8 cellular contexts compared by ENCODE assay signal in the genomic region with DNA sequence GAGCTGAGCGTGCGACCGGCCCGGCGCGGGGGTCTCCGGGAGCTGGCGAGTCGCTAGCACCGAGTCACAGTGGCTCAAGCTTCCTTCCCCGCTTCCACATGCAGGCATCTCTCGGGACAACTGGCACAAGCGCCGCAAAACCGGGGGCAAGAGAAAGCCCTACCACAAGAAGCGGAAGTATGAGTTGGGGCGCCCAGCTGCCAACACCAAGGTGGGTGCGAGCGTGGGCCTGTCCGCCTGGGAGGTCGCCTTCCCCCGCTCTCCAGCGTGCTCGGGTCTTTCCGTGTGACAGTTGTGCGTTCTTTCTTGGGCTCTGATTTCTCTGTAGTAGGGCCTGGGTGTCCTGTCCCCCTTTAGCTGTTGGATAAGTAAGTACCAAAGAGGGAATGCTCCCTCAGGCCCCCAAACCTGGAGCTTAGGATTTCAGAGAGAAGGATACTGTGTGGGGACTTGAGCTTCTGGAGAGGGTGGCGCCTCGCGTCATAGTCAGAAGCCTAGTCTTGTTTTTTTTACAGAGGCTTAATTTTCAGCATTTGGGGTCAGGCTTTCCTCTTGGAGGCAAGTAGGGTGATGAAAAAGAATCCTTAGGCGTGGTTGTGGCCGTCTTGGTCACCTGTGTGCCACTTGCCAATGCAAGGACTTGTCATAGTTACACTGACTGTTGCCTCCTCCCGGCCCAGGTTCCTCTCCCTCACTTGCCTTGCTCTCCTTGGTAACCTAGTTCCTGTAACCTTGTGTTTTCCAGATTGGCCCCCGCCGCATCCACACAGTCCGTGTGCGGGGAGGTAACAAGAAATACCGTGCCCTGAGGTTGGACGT. TPM values are rescaled to one million over a fixed set of nuclear protein-coding genes. Genes with fewer than 3 reads are reported as not detected.
DNase-seq lines count a peak whose midpoint lies in the region; ATAC-seq and TF ChIP-seq lines count a peak whose summit lies in the region.

No MANE protein-coding gene starts in this region.

- H3K9me3 Mint-ChIP-seq in activated naive CD4-positive, alpha-beta T cell treated with anti-CD3 and anti-CD28 coated beads, Interleukin-2, amount 50 U/mL, for 72 hours = no peaks in the 10 kb centered on the region

- H3K4me3 ChIP-seq in BE2C (ENCODE audit: low read depth, low read length) (peak overlapping the region; percentile 89), iPS DF 6.9 (ENCODE audit: low read length) (peak overlapping the region; percentile 97), smooth muscle cell (peak overlapping the region; percentile 91)

- peak overlapping the region; percentile 99 for H3K4me2 ChIP-seq in smooth muscle cell

- peak overlapping the region; percentile 97 for H3K9ac ChIP-seq in smooth muscle cell (ENCODE audit: low read depth)

- ATAC-seq in GM21390 (IDR thresholded peaks at IDR 0.05; ENCODE audit: unreplicated experiment) = peak; percentile 15
- peak; percentile 7 to 38 for ATAC-seq in activated naive CD4-positive, alpha-beta T cell treated with anti-CD3 and anti-CD28 coated beads, Interleukin-2, amount 50 U/mL, for 72 hours

- H4K20me1 ChIP-seq in smooth muscle cell (ENCODE audit: low read depth) = peaks cover 50% of the 10 kb centered on the region

- H3K36me3 ChIP-seq in BE2C (peaks cover 45% of the 10 kb centered on the region), iPS DF 6.9 (ENCODE audit: control insufficient read depth, insufficient read depth, low read length) (peaks cover 21% of the 10 kb centered on the region), smooth muscle cell (ENCODE audit: low read depth) (no peaks in the 10 kb centered on the region)

- H3K4me1 ChIP-seq in BE2C = no peaks in the 10 kb centered on the region
- H3K4me1 ChIP-seq in iPS DF 6.9 (ENCODE audit: control insufficient read depth, insufficient read depth, low read length) = no peaks in the 10 kb centered on the region
- peaks cover 14% of the 10 kb centered on the region for H3K4me1 ChIP-seq in smooth muscle cell (ENCODE audit: low read depth)

- TF ChIP-seq CTCF in BE2C (IDR thresholded peaks at IDR 0.05; ENCODE audit: low read depth, low read length) (no peak), smooth muscle cell (IDR thresholded peaks at IDR 0.05; ENCODE audit: borderline replicate concordance, insufficient read depth, poor library complexity, severe bottlenecking) (no peak)

- no CpG with 5 or more reads among the region's 38 CpGs for WGBS in iPS DF 6.9 (ENCODE audit: insufficient coverage, insufficient read length)
- WGBS in smooth muscle cell (ENCODE audit: low lambda C conversion rate) = 3% methylated on average over 38 of the region's 38 CpGs

- DNase-seq in BE2C (no peak), NAMALWA (ENCODE audit: low spot score) (peak; percentile 54), iPS DF 6.9 (ENCODE audit: low read depth, low spot score) (no peak), smooth muscle cell (lab: John Stamatoyannopoulos, UW; ENCODE audit: unreplicated experiment) (no peak), DMS153 treated with DMSO at 0.1 percent for 48 hours (lab: John Stamatoyannopoulos, UW; ENCODE audit: unreplicated experiment) (no peak), Kasumi-1 (lab: John Stamatoyannopoulos, UW) (no peak)
- peak in 1 of 2 donors; percentile 66 for DNase-seq in activated naive CD4-positive, alpha-beta T cell treated with anti-CD3 and anti-CD28 coated beads, Interleukin-2, amount 50 U/mL, for 72 hours (ENCODE audit: low spot score in 2 of 2)

- H3K27me3 ChIP-seq in BE2C = no peaks in the 10 kb centered on the region
- H3K27me3 ChIP-seq in iPS DF 6.9 (ENCODE audit: control insufficient read depth, insufficient read depth, low read length) = no peaks in the 10 kb centered on the region
- H3K27me3 ChIP-seq in smooth muscle cell (ENCODE audit: low read depth) = no peaks in the 10 kb centered on the region

- peaks cover 22% of the 10 kb centered on the region for H3F3A ChIP-seq in smooth muscle cell (ENCODE audit: low read depth)

- H3K36me3 Mint-ChIP-seq in activated naive CD4-positive, alpha-beta T cell treated with anti-CD3 and anti-CD28 coated beads, Interleukin-2, amount 50 U/mL, for 72 hours = peaks cover 49 to 66% of the 10 kb centered on the region in 2 donors

- peak overlapping the region; percentile 93 to 97 for H3K27ac Mint-ChIP-seq in activated naive CD4-positive, alpha-beta T cell treated with anti-CD3 and anti-CD28 coated beads, Interleukin-2, amount 50 U/mL, for 72 hours

- H2AFZ ChIP-seq in smooth muscle cell (ENCODE audit: low read depth) = no peak overlapping the region

- H3K79me2 ChIP-seq in smooth muscle cell (ENCODE audit: low read depth) = peaks cover 32% of the 10 kb centered on the region

- H3K9me3 ChIP-seq in BE2C = no peaks in the 10 kb centered on the region
- no peaks in the 10 kb centered on the region for H3K9me3 ChIP-seq in iPS DF 6.9 (ENCODE audit: control insufficient read depth, insufficient read depth, low read length)
- no peaks in the 10 kb centered on the region for H3K9me3 ChIP-seq in smooth muscle cell (replicated peaks; ENCODE audit: low read depth)

- H3K27ac ChIP-seq in iPS DF 6.9 (ENCODE audit: low read length) (no peak overlapping the region), smooth muscle cell (ENCODE audit: low read depth) (peak overlapping the region; percentile 95)

RNA-seq across cellular contexts. Expression of a gene that starts 0.8 kb away (rescaled TPM):
- polyA plus RNA-seq in BE2C (2012; ENCODE audit: insufficient read depth, insufficient read length, low read depth) = 818 TPM
- 1,000 to 10,000 TPM; 2,726 to 3,052 TPM for total RNA-seq in activated naive CD4-positive, alpha-beta T cell treated with anti-CD3 and anti-CD28 coated beads, Interleukin-2, amount 50 U/mL, for 72 hours
- 2,002 and 2,330 TPM in 2 replicates for total RNA-seq in smooth muscle cell
- 478 and 530 TPM in 2 replicates for polyA plus RNA-seq in smooth muscle cell

RNA-seq across cellular contexts. Expression of a gene that starts 11.8 kb away (rescaled TPM):
- not detected for polyA plus RNA-seq in BE2C (2012; ENCODE audit: insufficient read depth, insufficient read length, low read depth)
- 1 to 10 TPM in 1 of 2 donors, under 1 TPM in 1; 0.80 to 1.8 TPM for total RNA-seq in activated naive CD4-positive, alpha-beta T cell treated with anti-CD3 and anti-CD28 coated beads, Interleukin-2, amount 50 U/mL, for 72 hours
- 0.54 TPM in 1 of 2 replicates, not detected in the other for total RNA-seq in smooth muscle cell
- polyA plus RNA-seq in smooth muscle cell = 0.78 and 0.89 TPM in 2 replicates

RNA-seq across cellular contexts. Expression of a gene that starts 24.0 kb away (rescaled TPM):
- 24.5 TPM for polyA plus RNA-seq in BE2C (2012; ENCODE audit: insufficient read depth, insufficient read length, low read depth)
- total RNA-seq in activated naive CD4-positive, alpha-beta T cell treated with anti-CD3 and anti-CD28 coated beads, Interleukin-2, amount 50 U/mL, for 72 hours = 10 to 100 TPM; 39.6 to 80.8 TPM
- 26.2 and 42.0 TPM in 2 replicates for total RNA-seq in smooth muscle cell
- polyA plus RNA-seq in smooth muscle cell = 39.7 and 71.6 TPM in 2 replicates

RNA-seq across cellular contexts. Expression of a gene that starts 31.0 kb away (rescaled TPM):
- not detected for polyA plus RNA-seq in BE2C (2012; ENCODE audit: insufficient read depth, insufficient read length, low read depth)
- under 1 TPM; 0.32 to 0.80 TPM for total RNA-seq in activated naive CD4-positive, alpha-beta T cell treated with anti-CD3 and anti-CD28 coated beads, Interleukin-2, amount 50 U/mL, for 72 hours
- total RNA-seq in smooth muscle cell = 1.1 and 2.0 TPM in 2 replicates
- 1.6 and 5.8 TPM in 2 replicates for polyA plus RNA-seq in smooth muscle cell

RNA-seq across cellular contexts. Expression of a gene that starts 32.2 kb away (rescaled TPM):
- 3.3 TPM for polyA plus RNA-seq in BE2C (2012; ENCODE audit: insufficient read depth, insufficient read length, low read depth)
- 10 to 100 TPM in 1 of 2 donors, 1 to 10 TPM in 1; 9.7 to 16.7 TPM for total RNA-seq in activated naive CD4-positive, alpha-beta T cell treated with anti-CD3 and anti-CD28 coated beads, Interleukin-2, amount 50 U/mL, for 72 hours
- 9.5 and 11.9 TPM in 2 replicates for total RNA-seq in smooth muscle cell
- polyA plus RNA-seq in smooth muscle cell = 11.0 and 27.4 TPM in 2 replicates
